Comparison of ENCODE assay signal across 26 cellular contexts in the genomic region with DNA sequence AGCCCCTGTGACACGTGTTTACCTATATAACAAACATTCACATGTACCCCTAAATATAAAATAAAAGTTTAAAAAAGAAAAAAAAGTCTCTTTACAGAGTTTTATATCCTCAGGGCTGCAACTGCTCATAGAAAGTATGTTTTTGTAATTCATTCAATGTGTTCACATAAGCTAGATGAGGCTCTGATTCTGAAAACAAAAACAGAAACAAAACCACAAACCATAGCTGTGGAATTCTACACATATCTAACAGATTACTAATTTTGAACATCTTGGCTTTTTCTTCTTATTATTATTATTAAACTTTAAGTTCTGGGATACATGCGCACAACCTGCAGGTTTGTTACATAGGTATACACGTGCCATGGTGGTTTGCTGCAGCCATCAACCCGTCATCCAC.
A peak's percentile ranks its signal among the peaks of the same experiment; 100 is the strongest.
DNase-seq lines count a peak whose midpoint lies in the region; FAIRE-seq and TF ChIP-seq lines count a peak whose summit lies in the region.
"Had no signal": no experiment of that assay in that cellular context is flagged by ENCODE, and none has a peak within 500 bp of the region (broad histone marks: within the 10 kb centered on the region; RNA-seq: fewer than 3 reads in every experiment).

No MANE protein-coding gene starts in this region.

- no peak overlapping the region for H3K4me3 Mint-ChIP-seq in astrocyte (ENCODE audit: unreplicated experiment)
- H3K4me3 Mint-ChIP-seq: activated CD8-positive, alpha-beta T cell treated with anti-CD3 and anti-CD28 coated beads for 36 hours; central memory CD8-positive, alpha-beta T cell; naive thymus-derived CD8-positive, alpha-beta T cell had no signal

- in situ Hi-C loops in GM23248 (cut with MboI) = no loop called here
- in situ Hi-C loops in GM13976 (cut with MboI; ENCODE audit: low sequenced_read_pairs, unreplicated experiment) = no loop called here

- H3K9ac ChIP-seq in GM23248 (no peak overlapping the region), astrocyte (ENCODE audit: low read length) (no peak overlapping the region)

- H3K4me1 ChIP-seq in GM23248 (ENCODE audit: insufficient read depth) = peaks cover 28% of the 10 kb centered on the region
- H3K4me1 ChIP-seq in astrocyte (ENCODE audit: insufficient read depth, low read length) = no peaks in the 10 kb centered on the region
- H3K4me1 ChIP-seq: adrenal gland, spleen, thyroid gland had no signal

- H3K79me2 ChIP-seq in GM23248 (ENCODE audit: insufficient read depth) = no peaks in the 10 kb centered on the region
- H3K79me2 ChIP-seq in astrocyte (ENCODE audit: insufficient read depth, low read length) = no peaks in the 10 kb centered on the region

- no peak overlapping the region for H3K27ac Mint-ChIP-seq in astrocyte (ENCODE audit: unreplicated experiment)
- H3K27ac Mint-ChIP-seq: activated CD8-positive, alpha-beta T cell treated with anti-CD3 and anti-CD28 coated beads for 36 hours; naive thymus-derived CD8-positive, alpha-beta T cell had no signal

- H3K4me2 ChIP-seq in GM23248 (ENCODE audit: unreplicated experiment) = peak overlapping the region; percentile 5
- no peak overlapping the region for H3K4me2 ChIP-seq in astrocyte (ENCODE audit: low read length)

- FAIRE-seq in astrocyte (lab: Jason Lieb, UNC) = no peak
- FAIRE-seq: H1 had no signal

- H2AFZ ChIP-seq in GM23248 = no peak overlapping the region
- H2AFZ ChIP-seq in astrocyte (ENCODE audit: low read depth, low read length) = no peak overlapping the region

- H3K9me3 Mint-ChIP-seq in astrocyte (ENCODE audit: unreplicated experiment) = no peaks in the 10 kb centered on the region
- H3K9me3 Mint-ChIP-seq: activated CD8-positive, alpha-beta T cell treated with anti-CD3 and anti-CD28 coated beads for 36 hours had no signal

- TF ChIP-seq CTCF in astrocyte (IDR thresholded peaks at IDR 0.05; ENCODE audit: insufficient read depth, low read depth, low read length) (no peak), fibroblast of villous mesenchyme (IDR thresholded peaks at IDR 0.05; ENCODE audit: insufficient read depth, low read depth, low read length) (no peak), GM13976 (IDR thresholded peaks at IDR 0.05; ENCODE audit: borderline replicate concordance, control extremely low read depth, extremely low read depth, insufficient read depth, missing control alignments) (no peak), lower leg skin (IDR thresholded peaks at IDR 0.05) (no peak)

- DNase-seq in AG08395 (ENCODE audit: low spot score) (peak; percentile 59), GM23248 (peak; percentile 76), astrocyte (ENCODE audit: low read depth) (peak; percentile 59), fibroblast of villous mesenchyme (ENCODE audit: low read depth) (peak; percentile 71), cardiac septum (ENCODE audit: low spot score) (no peak), GM13976 (ENCODE audit: low spot score) (no peak), lower leg skin (ENCODE audit: low spot score in 2 of 2) (no peak)
- DNase-seq in activated T-cell treated with anti-CD3 and anti-CD28 coated beads, Interleukin-2, amount 50 U/mL, for 48 hours = no peak
- DNase-seq: activated CD8-positive, alpha-beta T cell treated with anti-CD3 and anti-CD28 coated beads for 36 hours; activated gamma-delta T cell treated with Interleukin-2 at 50 U/mL for 16 hours; adrenal gland; Calu3; glutamatergic neuron; left colon; naive thymus-derived CD8-positive, alpha-beta T cell; NCI-H187 treated with DMSO at 0.1 percent for 48 hours; retina; Right ventricle myocardium superior; spleen; stimulated activated CD4-positive, alpha-beta T cell treated with anti-CD3 and anti-CD28 coated beads, Interleukin-4, amount 100 ng/mL, for 24 hours; stimulated activated naive CD4-positive, alpha-beta T cell treated with Interleukin-2 at 50 U/mL for 16 hours; SW 1271; thyroid gland had no signal

- H3K36me3 ChIP-seq in GM23248 (ENCODE audit: low read depth) (no peaks in the 10 kb centered on the region), astrocyte (ENCODE audit: insufficient read depth, low read length) (no peaks in the 10 kb centered on the region)
- H3K36me3 ChIP-seq: adrenal gland, spleen, thyroid gland had no signal

- no peaks in the 10 kb centered on the region for H3K9me3 ChIP-seq in GM23248 (ENCODE audit: low read depth)
- no peaks in the 10 kb centered on the region for H3K9me3 ChIP-seq in astrocyte (ENCODE audit: insufficient read depth, low read depth, low read length)
- H3K9me3 ChIP-seq: adrenal gland, spleen, thyroid gland had no signal

- H3K27ac ChIP-seq in GM23248 (no peak overlapping the region; the same call in 1 of the 2 replicates), astrocyte (ENCODE audit: low read depth, low read length) (no peak overlapping the region)
- H3K27ac ChIP-seq: adrenal gland, C4-2B, spleen, thyroid gland had no signal

- H3K27me3 Mint-ChIP-seq in astrocyte (ENCODE audit: low read depth, unreplicated experiment) = no peaks in the 10 kb centered on the region
- H3K27me3 Mint-ChIP-seq: activated CD8-positive, alpha-beta T cell treated with anti-CD3 and anti-CD28 coated beads for 36 hours; central memory CD8-positive, alpha-beta T cell; naive thymus-derived CD8-positive, alpha-beta T cell had no signal

- WGBS in GM23248 (ENCODE audit: low coverage in 1 of 2, low lambda C conversion rate in 2 of 2, missing lambda C conversion rate in 2 of 2), 2 experiments = 53 to 57% methylated on average over 4 of the region's 4 CpGs
- WGBS in lower leg skin, 2 donors = 76 to 79% methylated on average over 4 of the region's 4 CpGs

- H3K4me3 ChIP-seq in GM23248 = no peak overlapping the region
- H3K4me3 ChIP-seq in astrocyte (ENCODE audit: insufficient read depth, low read depth, low read length) = no peak overlapping the region
- H3K4me3 ChIP-seq in fibroblast of villous mesenchyme (ENCODE audit: low read depth, low read length) = no peak overlapping the region
- no peak overlapping the region for H3K4me3 ChIP-seq in lower leg skin (ENCODE audit: low read depth, poor library complexity, severe bottlenecking)
- H3K4me3 ChIP-seq: adrenal gland, spleen, thyroid gland had no signal

- H3K9me2 ChIP-seq in GM23248 (ENCODE audit: insufficient read depth) = no peaks in the 10 kb centered on the region

- no peaks in the 10 kb centered on the region for H4K20me1 ChIP-seq in GM23248 (ENCODE audit: insufficient read depth)
- no peaks in the 10 kb centered on the region for H4K20me1 ChIP-seq in astrocyte (ENCODE audit: insufficient read depth, low read length)

- 0 out of 2 replicates have a peak, but pooled peaks cover 5% of the 10 kb centered on the region for H3F3A ChIP-seq in GM23248 (ENCODE audit: insufficient read depth)

- peaks cover 13% of the 10 kb centered on the region for H3K4me1 Mint-ChIP-seq in astrocyte (ENCODE audit: low read depth, unreplicated experiment)
- H3K4me1 Mint-ChIP-seq: central memory CD8-positive, alpha-beta T cell; naive thymus-derived CD8-positive, alpha-beta T cell had no signal

- H3K27me3 ChIP-seq in GM23248 (replicated peaks; ENCODE audit: insufficient read depth) = no peaks in the 10 kb centered on the region
- H3K27me3 ChIP-seq in astrocyte (ENCODE audit: insufficient read depth, low read length) = no peaks in the 10 kb centered on the region
- H3K27me3 ChIP-seq: adrenal gland, spleen, thyroid gland had no signal

- no peaks in the 10 kb centered on the region for H3K36me3 Mint-ChIP-seq in astrocyte (ENCODE audit: low read depth, unreplicated experiment)
- H3K36me3 Mint-ChIP-seq: naive thymus-derived CD8-positive, alpha-beta T cell had no signal

- TF ChIP-seq POLR2A in lower leg skin (IDR thresholded peaks at IDR 0.05) = no peak

- intact Hi-C loops in cardiac septum (cut with DNase I) = no loop called here
- intact Hi-C loops in lower leg skin (cut with DNase I; ENCODE audit: low total_unique reads) = no loop called here

Comparison
In these comparisons a context has a peak if more than half of its experiments do, and no peak if none do; other contexts are left out.
1. DNase-seq: peak in AG08395 (single experiment), GM23248 (single experiment), astrocyte (single experiment) and fibroblast of villous mesenchyme (single experiment); none in cardiac septum (single experiment), GM13976 (single experiment), activated T-cell treated with anti-CD3 and anti-CD28 coated beads, Interleukin-2, amount 50 U/mL, for 48 hours (0 of 2) and lower leg skin (0 of 2).